1 cellular context compared by ENCODE assay signal in the genomic region with DNA sequence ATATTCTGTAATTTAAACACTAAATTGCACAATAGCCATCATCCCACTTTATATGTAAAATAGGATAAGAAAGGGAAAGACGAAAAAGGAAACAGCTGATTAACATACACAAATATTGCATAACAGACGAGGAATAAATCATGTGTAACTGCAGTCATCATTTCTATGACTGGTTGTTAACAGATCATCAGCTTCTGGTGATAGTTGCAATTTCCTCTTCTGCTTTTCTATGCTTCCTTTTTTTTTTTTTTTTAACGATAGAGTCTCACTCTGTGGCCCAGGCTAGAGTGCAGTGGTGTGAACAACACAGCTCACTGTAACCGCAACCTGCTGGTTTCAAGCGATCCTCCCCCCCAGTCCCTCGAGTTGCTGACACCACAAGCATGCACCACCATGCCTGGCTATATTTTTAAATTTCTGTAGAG.
TF ChIP-seq lines count a peak whose summit lies in the region.

No MANE protein-coding gene starts in this region.

TF ChIP-seq in GM12878, 131 proteins besides CTCF, POLR2A, EP300 and RAD21 (continued from another document):
- TF ChIP-seq EED (IDR thresholded peaks at IDR 0.05; ENCODE audit: low read depth) (no peak), GABPA (IDR thresholded peaks at IDR 0.05; ENCODE audit: low read depth) (no peak), EGR1 (IDR thresholded peaks at IDR 0.05; ENCODE audit: borderline replicate concordance in 1 of 2, low read depth in 2 of 2, low read length in 2 of 2) (peak in 1 of 2 experiments; percentile 48; a peak in 2 of 3 replicates), KLF5 (IDR thresholded peaks at IDR 0.05; ENCODE audit: partially characterized antibody) (no peak), ATF7 (IDR thresholded peaks at IDR 0.05; ENCODE audit: low read depth) (peak; percentile 60)
